ENCODE assay signal across 8 cellular contexts in genomic region chr3:99789322-99789721, GRCh38. TPM values are rescaled to one million over a fixed set of nuclear protein-coding genes. Genes with fewer than 3 reads are reported as not detected.
DNase-seq lines count a peak whose midpoint lies in the region; ATAC-seq lines count a peak whose summit lies in the region.

No MANE protein-coding gene starts in this region.

- intact Hi-C loops in right cardiac atrium (cut with DNase I) = no loop called here

- H3K4me3 ChIP-seq in right cardiac atrium (ENCODE audit: low read length) = no peak overlapping the region

- H3K4me1 ChIP-seq in right cardiac atrium (ENCODE audit: control insufficient read depth, insufficient read depth, low read length) = no peaks in the 10 kb centered on the region

- no peaks in the 10 kb centered on the region for H3K9me3 Mint-ChIP-seq in stimulated activated effector memory CD8-positive, alpha-beta T cell treated with anti-CD3 and anti-CD28 coated beads, Interleukin-12 subunit alpha, Interleukin-12 subunit beta, amount 100 ng/mL, for 72 hours

- H3K4me1 Mint-ChIP-seq in stimulated activated effector memory CD8-positive, alpha-beta T cell treated with anti-CD3 and anti-CD28 coated beads, Interleukin-12 subunit alpha, Interleukin-12 subunit beta, amount 100 ng/mL, for 72 hours = no peaks in the 10 kb centered on the region

- H3K27ac ChIP-seq in right cardiac atrium (ENCODE audit: low read length) = no peak overlapping the region

- no peaks in the 10 kb centered on the region for H3K36me3 Mint-ChIP-seq in stimulated activated effector memory CD8-positive, alpha-beta T cell treated with anti-CD3 and anti-CD28 coated beads, Interleukin-12 subunit alpha, Interleukin-12 subunit beta, amount 100 ng/mL, for 72 hours

- H3K9me3 ChIP-seq in right cardiac atrium (ENCODE audit: control insufficient read depth, low read length) = no peaks in the 10 kb centered on the region

- no peaks in the 10 kb centered on the region for H3K27me3 ChIP-seq in right cardiac atrium (ENCODE audit: control insufficient read depth, insufficient read depth)

- ATAC-seq in GM18517 (IDR thresholded peaks at IDR 0.05; ENCODE audit: unreplicated experiment) (peak; percentile 90), HG02870 (IDR thresholded peaks at IDR 0.05; ENCODE audit: unreplicated experiment) (peak; percentile 94), right cardiac atrium (peak; percentile 91 to 92)
- peak; percentile 77 for ATAC-seq in stimulated activated effector memory CD8-positive, alpha-beta T cell treated with anti-CD3 and anti-CD28 coated beads, Interleukin-12 subunit alpha, Interleukin-12 subunit beta, amount 100 ng/mL, for 72 hours

- DNase-seq in COR-L47 (lab: John Stamatoyannopoulos, UW) = peak; percentile 36
- peak; percentile 51 for DNase-seq in NCI-H1105 (lab: John Stamatoyannopoulos, UW)
- peak; percentile 71 for DNase-seq in amniotic epithelial cell (ENCODE audit: low read depth)
- peak; percentile 33 to 55 (median 36) for DNase-seq in right cardiac atrium
- no peak for DNase-seq in stimulated activated effector memory CD8-positive, alpha-beta T cell treated with anti-CD3 and anti-CD28 coated beads, Interleukin-12 subunit alpha, Interleukin-12 subunit beta, amount 100 ng/mL, for 72 hours (ENCODE audit: low spot score in 2 of 2)
- DNase-seq in central memory CD4-positive, alpha-beta T cell = no peak

- 5% methylated on average over 2 of the region's 2 CpGs for WGBS in right cardiac atrium

- H3K27ac Mint-ChIP-seq in stimulated activated effector memory CD8-positive, alpha-beta T cell treated with anti-CD3 and anti-CD28 coated beads, Interleukin-12 subunit alpha, Interleukin-12 subunit beta, amount 100 ng/mL, for 72 hours = no peak overlapping the region

- H3K4me3 Mint-ChIP-seq in stimulated activated effector memory CD8-positive, alpha-beta T cell treated with anti-CD3 and anti-CD28 coated beads, Interleukin-12 subunit alpha, Interleukin-12 subunit beta, amount 100 ng/mL, for 72 hours = no peak overlapping the region

RNA-seq across cellular contexts. Expression of gene CMSS1, which starts 28.3 kb away (rescaled TPM):
- 10 to 100 TPM; 21.1 to 33.8 (median 27.7) TPM for total RNA-seq in right cardiac atrium
- polyA plus RNA-seq in right cardiac atrium = 18.9 TPM

Comparison
In these comparisons a context has a peak if more than half of its experiments do, and no peak if none do; other contexts are left out.
1. DNase-seq: peak in COR-L47 (single experiment), NCI-H1105 (single experiment), amniotic epithelial cell (single experiment) and right cardiac atrium (3 of 3); none in stimulated activated effector memory CD8-positive, alpha-beta T cell treated with anti-CD3 and anti-CD28 coated beads, Interleukin-12 subunit alpha, Interleukin-12 subunit beta, amount 100 ng/mL, for 72 hours (0 of 2) and central memory CD4-positive, alpha-beta T cell (single experiment).
2. Peak in every context shown above with its lines, with median percentiles within 50 percentile points of each other: ATAC-seq.